1 cellular context compared by ENCODE assay signal in the genomic region with DNA sequence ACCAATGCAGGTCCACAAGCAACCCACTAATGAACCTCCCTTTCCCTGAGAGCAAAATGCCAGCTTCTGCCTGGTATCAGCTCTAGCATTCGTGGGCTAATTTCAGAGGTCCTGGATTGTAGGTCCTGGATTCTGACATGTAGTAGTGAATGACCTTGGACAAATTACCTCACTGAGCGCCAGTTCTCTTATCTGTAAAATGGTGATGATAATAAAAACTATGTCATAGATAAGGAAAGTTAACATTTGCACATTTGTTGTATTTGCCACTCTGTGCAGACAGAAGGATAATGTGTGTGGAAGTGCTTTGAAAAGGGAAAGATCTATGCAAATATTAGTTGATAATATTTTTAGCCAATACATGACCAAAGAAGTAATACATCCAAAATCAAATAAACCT.
TF ChIP-seq lines count a peak whose summit lies in the region.

No MANE protein-coding gene starts in this region.

TF ChIP-seq in GM23338, 12 proteins besides CTCF, POLR2A, EP300 and RAD21:
- TF ChIP-seq ZNF462 (CRISPR knock-in tag; IDR thresholded peaks at IDR 0.05) (no peak), EZH2 (IDR thresholded peaks at IDR 0.05; ENCODE audit: low read depth, unreplicated experiment) (no peak), ZNF331 (CRISPR knock-in tag; IDR thresholded peaks at IDR 0.05; ENCODE audit: low read depth) (no peak), NANOG (IDR thresholded peaks at IDR 0.05; ENCODE audit: borderline replicate concordance) (no peak), POLR2AphosphoS5 (IDR thresholded peaks at IDR 0.05; ENCODE audit: low read depth) (no peak), ETS1 (IDR thresholded peaks at IDR 0.05) (no peak), CREB1 (CRISPR knock-in tag; IDR thresholded peaks at IDR 0.05; ENCODE audit: low read depth) (no peak), EZH2phosphoT487 (IDR thresholded peaks at IDR 0.05; ENCODE audit: unreplicated experiment) (no peak), JUNB (IDR thresholded peaks at IDR 0.05; ENCODE audit: unreplicated experiment) (no peak), ZNF114 (CRISPR knock-in tag; IDR thresholded peaks at IDR 0.05) (no peak), STAT1 (IDR thresholded peaks at IDR 0.05; ENCODE audit: unreplicated experiment) (no peak)
- TF ChIP-seq, protein P1, sequence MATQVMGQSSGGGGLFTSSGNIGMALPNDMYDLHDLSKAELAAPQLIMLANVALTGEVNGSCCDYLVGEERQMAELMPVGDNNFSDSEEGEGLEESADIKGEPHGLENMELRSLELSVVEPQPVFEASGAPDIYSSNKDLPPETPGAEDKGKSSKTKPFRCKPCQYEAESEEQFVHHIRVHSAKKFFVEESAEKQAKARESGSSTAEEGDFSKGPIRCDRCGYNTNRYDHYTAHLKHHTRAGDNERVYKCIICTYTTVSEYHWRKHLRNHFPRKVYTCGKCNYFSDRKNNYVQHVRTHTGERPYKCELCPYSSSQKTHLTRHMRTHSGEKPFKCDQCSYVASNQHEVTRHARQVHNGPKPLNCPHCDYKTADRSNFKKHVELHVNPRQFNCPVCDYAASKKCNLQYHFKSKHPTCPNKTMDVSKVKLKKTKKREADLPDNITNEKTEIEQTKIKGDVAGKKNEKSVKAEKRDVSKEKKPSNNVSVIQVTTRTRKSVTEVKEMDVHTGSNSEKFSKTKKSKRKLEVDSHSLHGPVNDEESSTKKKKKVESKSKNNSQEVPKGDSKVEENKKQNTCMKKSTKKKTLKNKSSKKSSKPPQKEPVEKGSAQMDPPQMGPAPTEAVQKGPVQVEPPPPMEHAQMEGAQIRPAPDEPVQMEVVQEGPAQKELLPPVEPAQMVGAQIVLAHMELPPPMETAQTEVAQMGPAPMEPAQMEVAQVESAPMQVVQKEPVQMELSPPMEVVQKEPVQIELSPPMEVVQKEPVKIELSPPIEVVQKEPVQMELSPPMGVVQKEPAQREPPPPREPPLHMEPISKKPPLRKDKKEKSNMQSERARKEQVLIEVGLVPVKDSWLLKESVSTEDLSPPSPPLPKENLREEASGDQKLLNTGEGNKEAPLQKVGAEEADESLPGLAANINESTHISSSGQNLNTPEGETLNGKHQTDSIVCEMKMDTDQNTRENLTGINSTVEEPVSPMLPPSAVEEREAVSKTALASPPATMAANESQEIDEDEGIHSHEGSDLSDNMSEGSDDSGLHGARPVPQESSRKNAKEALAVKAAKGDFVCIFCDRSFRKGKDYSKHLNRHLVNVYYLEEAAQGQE (IDR thresholded peaks at IDR 0.05; ENCODE audit: unreplicated experiment), result no peak
